ENCODE assay signal across 1 cellular context in genomic region chr2:219997341-219997851, GRCh38.
TF ChIP-seq lines count a peak whose summit lies in the region.

No MANE protein-coding gene starts in this region.

TF ChIP-seq in GM12878, 131 proteins besides CTCF, POLR2A, EP300 and RAD21 (continued from another document):
- no peak for TF ChIP-seq PBX3 (IDR thresholded peaks at IDR 0.05; ENCODE audit: insufficient replicate concordance, low read depth, low read length)
- no peak for TF ChIP-seq PKNOX1 (IDR thresholded peaks at IDR 0.05)
- TF ChIP-seq CHD4 (IDR thresholded peaks at IDR 0.05) = no peak
- TF ChIP-seq BCL3 (IDR thresholded peaks at IDR 0.05; ENCODE audit: borderline replicate concordance, insufficient read depth, low read depth, low read length, poor library complexity, severe bottlenecking) = no peak
- TF ChIP-seq ZNF207 (IDR thresholded peaks at IDR 0.05; ENCODE audit: borderline replicate concordance) = no peak
- no peak for TF ChIP-seq HDAC2 (IDR thresholded peaks at IDR 0.05)
- no peak for TF ChIP-seq ATF7 (IDR thresholded peaks at IDR 0.05; ENCODE audit: low read depth)
